17 cellular contexts compared by ENCODE assay signal in genomic region chr1:27958513-27958912, GRCh38. TPM values are rescaled to one million over a fixed set of nuclear protein-coding genes. Genes with fewer than 3 reads are reported as not detected.
DNase-seq lines count a peak whose midpoint lies in the region; ATAC-seq, FAIRE-seq and TF ChIP-seq lines count a peak whose summit lies in the region.
"Had no signal": no experiment of that assay in that cellular context is flagged by ENCODE, and none has a peak within 500 bp of the region (broad histone marks: within the 10 kb centered on the region; RNA-seq: fewer than 3 reads in every experiment).

No MANE protein-coding gene starts in this region.

- H3K27ac Mint-ChIP-seq in CD8-positive, alpha-beta memory T cell, result no peak overlapping the region
- H3K27ac Mint-ChIP-seq in astrocyte (ENCODE audit: unreplicated experiment), result no peak overlapping the region
- H3K27ac Mint-ChIP-seq in natural killer cell treated with Interleukin-12 subunit alpha and Interleukin-12 subunit beta and Interleukin-15 and Interleukin-18, amount 100 ng/mL, for 72 hours, result no peak overlapping the region

- peak overlapping the region in 2 of 7 donors; percentile 36 to 85 for H3K4me3 Mint-ChIP-seq in CD8-positive, alpha-beta memory T cell
- H3K4me3 Mint-ChIP-seq in astrocyte (ENCODE audit: unreplicated experiment), result no peak overlapping the region
- H3K4me3 Mint-ChIP-seq in natural killer cell treated with Interleukin-12 subunit alpha and Interleukin-12 subunit beta and Interleukin-15 and Interleukin-18, amount 100 ng/mL, for 72 hours, result peak overlapping the region; percentile 30

- no peak for FAIRE-seq in astrocyte (lab: Jason Lieb, UNC)

- H3K9me3 Mint-ChIP-seq in CD8-positive, alpha-beta memory T cell, result no peaks in the 10 kb centered on the region
- no peaks in the 10 kb centered on the region for H3K9me3 Mint-ChIP-seq in astrocyte (ENCODE audit: unreplicated experiment)
- no peaks in the 10 kb centered on the region for H3K9me3 Mint-ChIP-seq in natural killer cell treated with Interleukin-12 subunit alpha and Interleukin-12 subunit beta and Interleukin-15 and Interleukin-18, amount 100 ng/mL, for 72 hours
- H3K9me3 Mint-ChIP-seq: neural crest cell; stimulated activated effector memory CD8-positive, alpha-beta T cell treated with anti-CD3 and anti-CD28 coated beads, Interleukin-12 subunit alpha, Interleukin-12 subunit beta, amount 100 ng/mL, for 72 hours had no signal

- TF ChIP-seq CTCF in astrocyte (IDR thresholded peaks at IDR 0.05; ENCODE audit: insufficient read depth, low read depth, low read length) (no peak), lower lobe of right lung (IDR thresholded peaks at IDR 0.05) (no peak), transverse colon (IDR thresholded peaks at IDR 0.05) (no peak)

- no peaks in the 10 kb centered on the region for H3K79me2 ChIP-seq in astrocyte (ENCODE audit: insufficient read depth, low read length)

- H3K27ac ChIP-seq in CD8-positive, alpha-beta memory T cell (ENCODE audit: low read depth, low read length), result peak overlapping the region; percentile 69
- H3K27ac ChIP-seq in astrocyte (ENCODE audit: low read depth, low read length) (no peak overlapping the region), lower lobe of right lung (no peak overlapping the region), transverse colon (peak overlapping the region in 2 of 4 donors; percentile 94 to 95)

- no peaks in the 10 kb centered on the region for H3K36me3 ChIP-seq in CD8-positive, alpha-beta memory T cell (ENCODE audit: insufficient read depth, low read length)
- H3K36me3 ChIP-seq in H7 (replicated peaks; ENCODE audit: control insufficient read depth, insufficient read depth, low read length) (peaks cover 4% of the 10 kb centered on the region), astrocyte (ENCODE audit: insufficient read depth, low read length) (no peaks in the 10 kb centered on the region), lower lobe of right lung (peaks cover 5% of the 10 kb centered on the region), transverse colon (no peaks in the 10 kb centered on the region)
- H3K36me3 ChIP-seq: thoracic aorta had no signal

- TF ChIP-seq EP300 in transverse colon (IDR thresholded peaks at IDR 0.05; ENCODE audit: low read depth), result no peak

- H3K27me3 ChIP-seq in CD8-positive, alpha-beta memory T cell (ENCODE audit: insufficient read depth, low read length, poor library complexity, severe bottlenecking), result no peaks in the 10 kb centered on the region
- H3K27me3 ChIP-seq in H7 (ENCODE audit: control insufficient read depth, insufficient read depth, low read length) (no peaks in the 10 kb centered on the region), astrocyte (ENCODE audit: insufficient read depth, low read length) (peaks cover 3% of the 10 kb centered on the region), lower lobe of right lung (ENCODE audit: low read depth) (no peaks in the 10 kb centered on the region), transverse colon (no peaks in the 10 kb centered on the region)

- H3K9me3 ChIP-seq in CD8-positive, alpha-beta memory T cell (ENCODE audit: low read length), result no peaks in the 10 kb centered on the region
- no peaks in the 10 kb centered on the region for H3K9me3 ChIP-seq in astrocyte (ENCODE audit: insufficient read depth, low read depth, low read length)
- no peaks in the 10 kb centered on the region for H3K9me3 ChIP-seq in lower lobe of right lung
- no peaks in the 10 kb centered on the region for H3K9me3 ChIP-seq in transverse colon
- H3K9me3 ChIP-seq: thoracic aorta had no signal

- in situ Hi-C loops in transverse colon (cut with MboI; ENCODE audit: low pct_ligation_motif_present in 1 of 4, low pct_unique_long_range_greater_than_20kb in 1 of 4, low sequenced_read_pairs in 3 of 4), result no loop called here

- 94% methylated on average over 23 of the region's 26 CpGs; no CpG with 5 or more reads in 1 of the 2 donors for WGBS in transverse colon (ENCODE audit: low coverage in 1 of 2), 2 donors

- TF ChIP-seq POLR2A in GM18505 (IDR thresholded peaks at IDR 0.05; ENCODE audit: borderline replicate concordance, extremely low read depth, insufficient read depth, insufficient read length) (no peak), transverse colon (IDR thresholded peaks at IDR 0.05) (no peak)

- intact Hi-C loops in lower lobe of right lung (cut with DNase I), result no loop called here
- intact Hi-C loops in transverse colon (cut with DNase I; ENCODE audit: low total_unique reads), result no loop called here

- H3K4me1 ChIP-seq in CD8-positive, alpha-beta memory T cell (ENCODE audit: insufficient read depth, low read length), result peaks cover 20% of the 10 kb centered on the region
- peaks cover 13% of the 10 kb centered on the region for H3K4me1 ChIP-seq in astrocyte (ENCODE audit: insufficient read depth, low read length)
- peaks cover 23% of the 10 kb centered on the region for H3K4me1 ChIP-seq in lower lobe of right lung
- H3K4me1 ChIP-seq in transverse colon, result peaks cover 10 to 27% (median 22%) of the 10 kb centered on the region in 4 donors

- DNase-seq in CD8-positive, alpha-beta memory T cell, result no peak
- DNase-seq in H7, result peak; percentile 41
- DNase-seq in astrocyte (ENCODE audit: low read depth), result no peak
- DNase-seq in natural killer cell treated with Interleukin-12 subunit alpha and Interleukin-12 subunit beta and Interleukin-15 and Interleukin-18, amount 100 ng/mL, for 72 hours (ENCODE audit: low spot score), result no peak
- DNase-seq in iPS-NIHi11 (ENCODE audit: low spot score), result no peak
- DNase-seq in lower lobe of right lung, result no peak
- DNase-seq in transverse colon, result no peak
- DNase-seq: activated effector memory CD4-positive, alpha-beta T cell treated with Interleukin-2 at 50 U/mL for 16 hours; cerebellar nuclear complex; effector CD8-positive, alpha-beta T cell; KG1; mammary epithelial cell; NCI-H524 treated with DMSO at 0.1 percent for 48 hours had no signal

- peaks cover 0 to 10% (median 0%) of the 10 kb centered on the region in 3 donors for H3K36me3 Mint-ChIP-seq in CD8-positive, alpha-beta memory T cell
- H3K36me3 Mint-ChIP-seq in astrocyte (ENCODE audit: low read depth, unreplicated experiment), result peaks cover 8% of the 10 kb centered on the region
- H3K36me3 Mint-ChIP-seq in natural killer cell treated with Interleukin-12 subunit alpha and Interleukin-12 subunit beta and Interleukin-15 and Interleukin-18, amount 100 ng/mL, for 72 hours, result no peaks in the 10 kb centered on the region

- POLR2A ChIA-PET in CD8-positive, alpha-beta memory T cell (lab: Charles Lee), result no interaction called here

- CTCF ChIA-PET in CD8-positive, alpha-beta memory T cell (lab: Charles Lee), result interaction anchor here (1.5 kb wide), 1 partner anchor 82 kb away, joined by 3 read pairs; no protein-coding TSS in a partner anchor

- H3K4me1 Mint-ChIP-seq in CD8-positive, alpha-beta memory T cell, result peaks cover 20 to 29% (median 22%) of the 10 kb centered on the region in 3 donors
- peaks cover 6% of the 10 kb centered on the region for H3K4me1 Mint-ChIP-seq in astrocyte (ENCODE audit: low read depth, unreplicated experiment)
- H3K4me1 Mint-ChIP-seq in natural killer cell treated with Interleukin-12 subunit alpha and Interleukin-12 subunit beta and Interleukin-15 and Interleukin-18, amount 100 ng/mL, for 72 hours (ENCODE audit: low read depth in 2 of 2), result peaks cover 11 to 16% of the 10 kb centered on the region in 2 donors

- H3K4me3 ChIP-seq in CD8-positive, alpha-beta memory T cell (ENCODE audit: low read length), result no peak overlapping the region
- H3K4me3 ChIP-seq in H7 (ENCODE audit: insufficient read depth, low read depth, low read length) (no peak overlapping the region), astrocyte (ENCODE audit: insufficient read depth, low read depth, low read length) (no peak overlapping the region), lower lobe of right lung (no peak overlapping the region), transverse colon (no peak overlapping the region)

- peaks cover 9% of the 10 kb centered on the region for H4K20me1 ChIP-seq in astrocyte (ENCODE audit: insufficient read depth, low read length)

- H3K9ac ChIP-seq in astrocyte (ENCODE audit: low read length), result no peak overlapping the region

- ATAC-seq in natural killer cell treated with Interleukin-12 subunit alpha and Interleukin-12 subunit beta and Interleukin-15 and Interleukin-18, amount 100 ng/mL, for 72 hours, result no peak
- no peak for ATAC-seq in GM18505 (IDR thresholded peaks at IDR 0.05; ENCODE audit: unreplicated experiment)
- ATAC-seq in lower lobe of right lung, result no peak
- ATAC-seq: stimulated activated effector memory CD8-positive, alpha-beta T cell treated with anti-CD3 and anti-CD28 coated beads, Interleukin-12 subunit alpha, Interleukin-12 subunit beta, amount 100 ng/mL, for 72 hours had no signal

- no peak overlapping the region for H2AFZ ChIP-seq in astrocyte (ENCODE audit: low read depth, low read length)

- peaks cover 6 to 8% of the 10 kb centered on the region in 2 donors for H3K27me3 Mint-ChIP-seq in CD8-positive, alpha-beta memory T cell
- peaks cover 22% of the 10 kb centered on the region for H3K27me3 Mint-ChIP-seq in astrocyte (ENCODE audit: low read depth, unreplicated experiment)
- no peaks in the 10 kb centered on the region for H3K27me3 Mint-ChIP-seq in natural killer cell treated with Interleukin-12 subunit alpha and Interleukin-12 subunit beta and Interleukin-15 and Interleukin-18, amount 100 ng/mL, for 72 hours

- peak overlapping the region; percentile 93 for H3K4me2 ChIP-seq in astrocyte (ENCODE audit: low read length)

RNA-seq across cellular contexts. Expression of gene XKR8, which starts 1.3 kb away (rescaled TPM):
- 1 to 10 TPM; 7.3 to 8.9 TPM for total RNA-seq in CD8-positive, alpha-beta memory T cell
- 23.3 TPM for polyA plus RNA-seq in CD8-positive, alpha-beta memory T cell
- total RNA-seq in H7 (2014; rRNA removed; shearing (Covaris generic)), result 23.3 and 25.0 TPM in 2 replicates
- 11.3 and 11.4 TPM in 2 replicates for total RNA-seq in astrocyte
- 1 to 10 TPM; 7.1 to 9.6 TPM for total RNA-seq in natural killer cell treated with Interleukin-12 subunit alpha and Interleukin-12 subunit beta and Interleukin-15 and Interleukin-18, amount 100 ng/mL, for 72 hours
- total RNA-seq in lower lobe of right lung, result 12.8 TPM
- 10 to 100 TPM in 3 of 4 donors, 1 to 10 TPM in 1; 8.6 to 13.8 (median 10.4) TPM for total RNA-seq in transverse colon

RNA-seq across cellular contexts. Expression of gene SMPDL3B, which starts 23.7 kb away (rescaled TPM):
- under 1 TPM in 1 of 2 experiments, not detected in 1; 0.27 TPM for total RNA-seq in CD8-positive, alpha-beta memory T cell
- not detected for polyA plus RNA-seq in CD8-positive, alpha-beta memory T cell
- total RNA-seq in H7 (2014; rRNA removed; shearing (Covaris generic)), result 8.6 and 14.8 TPM in 2 replicates
- total RNA-seq in astrocyte (2.2 and 2.5 TPM in 2 replicates), lower lobe of right lung (15.4 TPM), transverse colon (10 to 100 TPM; 14.1 to 64.3 (median 57.4) TPM)
- total RNA-seq in natural killer cell treated with Interleukin-12 subunit alpha and Interleukin-12 subunit beta and Interleukin-15 and Interleukin-18, amount 100 ng/mL, for 72 hours, result under 1 TPM; 0.33 to 0.95 TPM
- total RNA-seq: neural crest cell, thoracic aorta had no signal

RNA-seq across cellular contexts. Expression of gene RPA2, which starts 44.1 kb away (rescaled TPM):
- total RNA-seq in CD8-positive, alpha-beta memory T cell, result 100 to 1,000 TPM; 115 to 118 TPM
- 203 TPM for polyA plus RNA-seq in CD8-positive, alpha-beta memory T cell
- 99.0 and 107 TPM in 2 replicates for total RNA-seq in H7 (2014; rRNA removed; shearing (Covaris generic))
- 18.0 and 19.4 TPM in 2 replicates for total RNA-seq in astrocyte
- 10 to 100 TPM; 54.7 to 79.8 TPM for total RNA-seq in natural killer cell treated with Interleukin-12 subunit alpha and Interleukin-12 subunit beta and Interleukin-15 and Interleukin-18, amount 100 ng/mL, for 72 hours
- total RNA-seq in lower lobe of right lung, result 26.3 TPM
- 10 to 100 TPM in 3 of 4 donors, 1 to 10 TPM in 1; 2.0 to 26.6 (median 16.6) TPM for total RNA-seq in transverse colon
